Comparison of ENCODE assay signal across 8 cellular contexts in genomic region chr21:46635324-46636180, GRCh38. TPM values are rescaled to one million over a fixed set of nuclear protein-coding genes. Genes with fewer than 3 reads are reported as not detected.
DNase-seq lines count a peak whose midpoint lies in the region; ATAC-seq and TF ChIP-seq lines count a peak whose summit lies in the region.

PRMT2 (plus strand) TSS chr21:46635674; CDS start chr21:46636952, 1,278 bp downstream.

- H3K27ac Mint-ChIP-seq in activated B cell treated with CpG ODN at 0.5 μM for 24 hours: peak within 1 kb of the TSS; percentile 90

- peaks cover 34% of the 10 kb centered on the region for H3K4me1 ChIP-seq in smooth muscle cell (ENCODE audit: low read depth)

- H3K36me3 Mint-ChIP-seq in activated B cell treated with CpG ODN at 0.5 μM for 24 hours (ENCODE audit: low read depth): peaks cover 27% of the 10 kb centered on the region

- peaks cover 11% of the 10 kb centered on the region for H3K27me3 Mint-ChIP-seq in activated B cell treated with CpG ODN at 0.5 μM for 24 hours

- POLR2A ChIA-PET in activated B cell treated with CpG ODN at 0.5 μM for 24 hours (lab: Charles Lee): interaction anchor here (0.5 to 1.7 kb wide), 11 partner anchors 27 to 450 kb away, joined by 3 to 10 read pairs (median 5); partner anchors contain the start of gene DIP2A

- no peaks in the 10 kb centered on the region for H3F3A ChIP-seq in smooth muscle cell (ENCODE audit: low read depth)

- CTCF ChIA-PET in activated B cell treated with CpG ODN at 0.5 μM for 24 hours (lab: Charles Lee): interaction anchor here (1.2 kb wide), 1 partner anchor 492 kb away, joined by 6 read pairs; no protein-coding TSS in a partner anchor

- H3K4me1 Mint-ChIP-seq in activated B cell treated with CpG ODN at 0.5 μM for 24 hours: peaks cover 44% of the 10 kb centered on the region

- TF ChIP-seq CTCF in AG09309 (IDR thresholded peaks at IDR 0.05; ENCODE audit: control insufficient read depth, insufficient read depth, low read depth, low read length, missing control alignments) (no peak), activated B cell treated with CpG ODN at 0.5 μM for 24 hours (IDR thresholded peaks at IDR 0.05) (no peak), cardiac fibroblast (IDR thresholded peaks at IDR 0.05; ENCODE audit: low read depth, low read length) (no peak), smooth muscle cell (IDR thresholded peaks at IDR 0.05; ENCODE audit: borderline replicate concordance, insufficient read depth, poor library complexity, severe bottlenecking) (no peak)

- intact Hi-C loops in activated B cell treated with CpG ODN at 0.5 μM for 24 hours (cut with micrococcal nuclease): loop anchor here (1.0 kb wide), 2 partner anchors 177 to 349 kb away; partner anchors contain the start of genes DIP2A and YBEY

- no peaks in the 10 kb centered on the region for H3K9me3 ChIP-seq in smooth muscle cell (replicated peaks; ENCODE audit: low read depth)

- under 1% methylated on average over 42 of the region's 90 CpGs for WGBS in smooth muscle cell (ENCODE audit: low lambda C conversion rate)

- H3K36me3 ChIP-seq in smooth muscle cell (ENCODE audit: low read depth): no peaks in the 10 kb centered on the region

- H3K4me3 ChIP-seq in AG09309 (ENCODE audit: control insufficient read depth, low read depth, low read length) (peak within 1 kb of the TSS; percentile 100), cardiac fibroblast (replicated peaks in 1 of 2; ENCODE audit: low read depth in 2 of 2, low read length in 2 of 2) (peak within 1 kb of the TSS; percentile 84 to 100), smooth muscle cell (peak within 1 kb of the TSS; percentile 74)

- H3K79me2 ChIP-seq in smooth muscle cell (ENCODE audit: low read depth): peaks cover 47% of the 10 kb centered on the region

- peak within 1 kb of the TSS; percentile 92 for H3K9ac ChIP-seq in smooth muscle cell (ENCODE audit: low read depth)

- no peaks in the 10 kb centered on the region for H3K27me3 ChIP-seq in smooth muscle cell (ENCODE audit: low read depth)

- DNase-seq in AG09309 (ENCODE audit: low read depth): peak; percentile 79
- DNase-seq in NCI-H345 (lab: John Stamatoyannopoulos, UW): peak; percentile 99
- DNase-seq in activated B cell treated with CpG ODN at 0.5 μM for 24 hours: peak; percentile 99
- peak; percentile 97 to 98 for DNase-seq in cardiac fibroblast (ENCODE audit: low read depth in 2 of 2)
- DNase-seq in iPS-NIHi7 (ENCODE audit: extremely low spot score): peak; percentile 100
- peak; percentile 96 for DNase-seq in smooth muscle cell (lab: John Stamatoyannopoulos, UW; ENCODE audit: unreplicated experiment)

- ATAC-seq in GM19023 (IDR thresholded peaks at IDR 0.05; ENCODE audit: unreplicated experiment) (peak; percentile 92), HG03280 (IDR thresholded peaks at IDR 0.05; ENCODE audit: unreplicated experiment) (peak; percentile 89), activated B cell treated with CpG ODN at 0.5 μM for 24 hours (ENCODE audit: low read depth) (peak; percentile 92)

- peak within 1 kb of the TSS; percentile 92 for H3K4me3 Mint-ChIP-seq in activated B cell treated with CpG ODN at 0.5 μM for 24 hours

- H4K20me1 ChIP-seq in smooth muscle cell (ENCODE audit: low read depth): peaks cover 46% of the 10 kb centered on the region

- H3K4me2 ChIP-seq in smooth muscle cell: peak within 1 kb of the TSS; percentile 91

- peak within 1 kb of the TSS; percentile 95 for H3K27ac ChIP-seq in smooth muscle cell (ENCODE audit: low read depth)

- H3K9me3 Mint-ChIP-seq in activated B cell treated with CpG ODN at 0.5 μM for 24 hours: no peaks in the 10 kb centered on the region

- H2AFZ ChIP-seq in smooth muscle cell (ENCODE audit: low read depth): peak within 1 kb of the TSS; percentile 85

RNA-seq across cellular contexts. Expression of gene PRMT2, which starts in this region (rescaled TPM):
- total RNA-seq in activated B cell treated with CpG ODN at 0.5 μM for 24 hours: 48.5 and 52.4 TPM in 2 replicates
- total RNA-seq in smooth muscle cell: 51.4 and 61.9 TPM in 2 replicates
- 95.7 and 97.9 TPM in 2 replicates for polyA plus RNA-seq in smooth muscle cell

Comparison
In these comparisons a context has a peak if more than half of its experiments do, and no peak if none do; other contexts are left out.
1. Peak in every context shown above with its lines: DNase-seq, ATAC-seq, H3K4me3 ChIP-seq and H3K27ac ChIP-seq.